ENCODE assay signal across 18 cellular contexts in genomic region chr4:73621357-73621756, GRCh38. TPM values are rescaled to one million over a fixed set of nuclear protein-coding genes. Genes with fewer than 3 reads are reported as not detected.
A peak's percentile ranks its signal among the peaks of the same experiment; 100 is the strongest.
DNase-seq lines count a peak whose midpoint lies in the region; ATAC-seq and TF ChIP-seq lines count a peak whose summit lies in the region.
"Had no signal": no experiment of that assay in that cellular context is flagged by ENCODE, and none has a peak within 500 bp of the region (broad histone marks: within the 10 kb centered on the region; RNA-seq: fewer than 3 reads in every experiment).

No MANE protein-coding gene starts in this region.

- BruUV-seq in mammary epithelial cell (replicated peaks; lab: Mats Ljungman, UMichigan) = no TSS peak
- no TSS peak for BruUV-seq in PC-3 (replicated peaks; lab: Mats Ljungman, UMichigan)

- dilution Hi-C loops in mammary epithelial cell (cut with HindIII; ENCODE audit: low sequenced_read_pairs) = no loop called here

- H3K4me2 ChIP-seq in mammary epithelial cell (ENCODE audit: insufficient read depth, low read depth, low read length) = peak overlapping the region; percentile 93
- H3K4me2 ChIP-seq in PC-3 (ENCODE audit: low read length) = peak overlapping the region; percentile 82

- no peak for ATAC-seq in PC-3
- peak; percentile 47 for ATAC-seq in left colon
- no peak for ATAC-seq in HG03521 (IDR thresholded peaks at IDR 0.05; ENCODE audit: unreplicated experiment)
- ATAC-seq: Panc1 had no signal

- DNase-seq in mammary epithelial cell (no peak), breast epithelium (ENCODE audit: low spot score in 2 of 2) (no peak), PC-3 (peak; percentile 39), left colon (no peak), HUDEP-2 (lab: John Stamatoyannopoulos, UW; ENCODE audit: unreplicated experiment in 76 of 76) (no peak), cerebellum (ENCODE audit: low spot score) (no peak)
- DNase-seq: DMS79 treated with DMSO at 0.1 percent for 48 hours, GDM1, HCEC 1CT, KG1, NCI-H2029 treated with DMSO at 0.1 percent for 48 hours, NCI-H2227 treated with DMSO at 0.1 percent for 48 hours, NCI-H526 treated with DMSO at 0.1 percent for 48 hours, SHP77 had no signal

- no peaks in the 10 kb centered on the region for H3K9me3 ChIP-seq in mammary epithelial cell (replicated peaks; ENCODE audit: insufficient read depth, low read length)
- H3K9me3 ChIP-seq in breast epithelium = no peaks in the 10 kb centered on the region
- H3K9me3 ChIP-seq in PC-3 (ENCODE audit: low read length) = no peaks in the 10 kb centered on the region

- TF ChIP-seq CTCF in mammary epithelial cell (conservative IDR thresholded peaks at IDR 0.05 in 1 of 2, IDR thresholded peaks at IDR 0.05 in 1 of 2; ENCODE audit: extremely low read depth in 1 of 2, insufficient read depth in 1 of 2, low read depth in 1 of 2, low read length in 2 of 2) (no peak), breast epithelium (IDR thresholded peaks at IDR 0.05) (no peak), PC-3 (conservative IDR thresholded peaks at IDR 0.05; ENCODE audit: low read depth, low read length) (no peak)

- H3K27me3 ChIP-seq in mammary epithelial cell (ENCODE audit: insufficient read depth, low read length) = no peaks in the 10 kb centered on the region
- no peaks in the 10 kb centered on the region for H3K27me3 ChIP-seq in breast epithelium
- no peaks in the 10 kb centered on the region for H3K27me3 ChIP-seq in PC-3 (ENCODE audit: low read length)

- H4K20me1 ChIP-seq in mammary epithelial cell (ENCODE audit: insufficient read depth, low read length) (no peaks in the 10 kb centered on the region), PC-3 (ENCODE audit: low read length) (no peaks in the 10 kb centered on the region)

- no peak overlapping the region for H2AFZ ChIP-seq in mammary epithelial cell (ENCODE audit: low read depth, low read length)
- no peak overlapping the region for H2AFZ ChIP-seq in PC-3 (ENCODE audit: low read length)

- H3K4me1 ChIP-seq in mammary epithelial cell (ENCODE audit: insufficient read depth, low read length) (peaks cover 27% of the 10 kb centered on the region), breast epithelium (no peaks in the 10 kb centered on the region), PC-3 (ENCODE audit: insufficient read depth, low read length) (peaks cover 12% of the 10 kb centered on the region)

- H3K36me3 ChIP-seq in mammary epithelial cell (ENCODE audit: insufficient read depth, low read length) (no peaks in the 10 kb centered on the region), breast epithelium (no peaks in the 10 kb centered on the region), PC-3 (ENCODE audit: low read depth, low read length) (no peaks in the 10 kb centered on the region)

- H3K4me3 ChIP-seq in mammary epithelial cell (replicated peaks in 1 of 3; ENCODE audit: insufficient read depth in 1 of 3, low read depth in 2 of 3, low read length in 3 of 3) = peak overlapping the region in 2 of 3 experiments; percentile 68 to 84
- H3K4me3 ChIP-seq in breast epithelium = no peak overlapping the region
- H3K4me3 ChIP-seq in PC-3 (ENCODE audit: low read length) = peak overlapping the region; percentile 71; the same call in 1 of the 2 replicates

- H3K9ac ChIP-seq in mammary epithelial cell (ENCODE audit: insufficient read depth, low read length) (peak overlapping the region; percentile 85), PC-3 (ENCODE audit: low read length) (no peak overlapping the region)

- intact Hi-C loops in mammary epithelial cell (cut with micrococcal nuclease) (no loop called here), breast epithelium (cut with DNase I; ENCODE audit: low total_unique reads) (no loop called here), PC-3 (cut with micrococcal nuclease) (no loop called here), left colon (cut with DNase I, micrococcal nuclease) (no loop called here)

- H3K79me2 ChIP-seq in mammary epithelial cell (ENCODE audit: insufficient read depth, low read length) (peaks cover 24% of the 10 kb centered on the region), PC-3 (ENCODE audit: low read length) (no peaks in the 10 kb centered on the region)

- no peak for TF ChIP-seq POLR2A in breast epithelium (IDR thresholded peaks at IDR 0.05)

- POLR2A ChIA-PET in PC-3 (lab: Charles Lee; ENCODE audit: unreplicated experiment) = no interaction called here

- H3K27ac ChIP-seq in mammary epithelial cell (ENCODE audit: insufficient read depth, low read depth, low read length) (peak overlapping the region; percentile 77), breast epithelium (no peak overlapping the region), PC-3 (ENCODE audit: low read length) (no peak overlapping the region)

- in situ Hi-C loops in mammary epithelial cell (cut with MboI; ENCODE audit: low sequenced_read_pairs in 2 of 2) = no loop called here

- CTCF ChIA-PET in mammary epithelial cell (lab: Charles Lee; ENCODE audit: low non-redundant PET) (no interaction called here), PC-3 (lab: Charles Lee) (no interaction called here)

- H3F3A ChIP-seq in PC-3 (ENCODE audit: low read length, unreplicated experiment) = no peaks in the 10 kb centered on the region

- no peaks in the 10 kb centered on the region for H3K9me2 ChIP-seq in PC-3 (replicated peaks; ENCODE audit: low read length)

- WGBS in mammary epithelial cell (ENCODE audit: low coverage, missing lambda C conversion rate) = 53% methylated on average over 5 of the region's 5 CpGs

RNA-seq across cellular contexts. Expression of gene RASSF6, which starts 1.1 kb away (rescaled TPM):
- total RNA-seq in mammary epithelial cell (10 to 100 TPM; 35.3 to 84.2 TPM), breast epithelium (10 to 100 TPM in 1 of 3 donors, 1 to 10 TPM in 1, not detected in 1; 4.6 to 11.7 TPM), PC-3 (2014; rRNA removed) (0.69 and 1.1 TPM in 2 replicates), left colon (10 to 100 TPM; 27.4 to 36.2 TPM), cerebellum (0.09 TPM)
- polyA plus RNA-seq in mammary epithelial cell = 6.2 TPM
- polyA minus RNA-seq in mammary epithelial cell = 6.8 TPM
- total RNA-seq: A673 had no signal
- polyA plus RNA-seq: CD14-positive monocyte had no signal

Comparison
In these comparisons a context has a peak if more than half of its experiments do, and no peak if none do; other contexts are left out.
1. H3K4me3 ChIP-seq: peak in mammary epithelial cell (2 of 3) and PC-3 (single experiment); none in breast epithelium (0 of 3).